Comparison of ENCODE assay signal across 8 cellular contexts in genomic region chr21:17818158-17819113, GRCh38. TPM values are rescaled to one million over a fixed set of nuclear protein-coding genes. Genes with fewer than 3 reads are reported as not detected.
DNase-seq lines count a peak whose midpoint lies in the region; ATAC-seq and TF ChIP-seq lines count a peak whose summit lies in the region.

No MANE protein-coding gene starts in this region.

- H3K4me3 ChIP-seq in DOHH2 (ENCODE audit: low read length), result peak overlapping the region; percentile 83
- peak overlapping the region; percentile 71 for H3K4me3 ChIP-seq in WERI-Rb-1 (ENCODE audit: low read depth, low read length)

- H3K9me3 ChIP-seq in DOHH2 (ENCODE audit: control insufficient read depth, insufficient read depth, low read length) (no peaks in the 10 kb centered on the region), KOPT-K1 (ENCODE audit: insufficient read depth, low read length, poor library complexity, severe bottlenecking) (no peaks in the 10 kb centered on the region), WERI-Rb-1 (ENCODE audit: severe bottlenecking) (no peaks in the 10 kb centered on the region)

- peak; percentile 27 for DNase-seq in WERI-Rb-1
- DNase-seq in central memory CD4-positive, alpha-beta T cell, result peak; percentile 45
- peak; percentile 56 for DNase-seq in left lobe of liver (ENCODE audit: low spot score)
- DNase-seq in stimulated activated CD4-positive, alpha-beta T cell treated with anti-CD3 and anti-CD28 coated beads, Interleukin-2, amount 100 ng/mL, for 24 hours, result peak; percentile 48 to 54
- DNase-seq in cerebellar nuclear complex (lab: John Stamatoyannopoulos, UW), result no peak

- H3K27ac ChIP-seq in DOHH2 (ENCODE audit: low read depth, low read length) (peak overlapping the region; percentile 62), KOPT-K1 (ENCODE audit: low read depth, low read length, poor library complexity, severe bottlenecking) (peak overlapping the region; percentile 91), WERI-Rb-1 (peak overlapping the region; percentile 97)

- peak overlapping the region; percentile 95 for H3K4me2 ChIP-seq in DOHH2 (ENCODE audit: low read length)

- H3K27me3 ChIP-seq in DOHH2 (ENCODE audit: control insufficient read depth, low read length) (no peaks in the 10 kb centered on the region), WERI-Rb-1 (ENCODE audit: insufficient read depth, low read depth, severe bottlenecking) (no peaks in the 10 kb centered on the region)

- no peaks in the 10 kb centered on the region for H3K9me2 ChIP-seq in DOHH2 (replicated peaks; ENCODE audit: control insufficient read depth, low read length)

- peaks cover 36% of the 10 kb centered on the region for H3K79me2 ChIP-seq in DOHH2 (ENCODE audit: control insufficient read depth, low read length)

- H3K4me1 ChIP-seq in DOHH2 (ENCODE audit: control insufficient read depth, low read length), result peaks cover 27% of the 10 kb centered on the region

- TF ChIP-seq CTCF in DOHH2 (IDR thresholded peaks at IDR 0.05; ENCODE audit: low read depth, low read length, poor library complexity, severe bottlenecking), result no peak
- no peak for TF ChIP-seq CTCF in WERI-Rb-1 (IDR thresholded peaks at IDR 0.05; ENCODE audit: low read depth, low read length)

- peaks cover 51% of the 10 kb centered on the region for H3K36me3 ChIP-seq in DOHH2 (ENCODE audit: control insufficient read depth, low read length)
- H3K36me3 ChIP-seq in KOPT-K1 (ENCODE audit: insufficient read depth, low read length), result peaks cover 32% of the 10 kb centered on the region
- H3K36me3 ChIP-seq in WERI-Rb-1, result peaks cover 31% of the 10 kb centered on the region

- peaks cover 5% of the 10 kb centered on the region; the same call in 1 of the 2 replicates for H4K20me1 ChIP-seq in DOHH2 (ENCODE audit: control insufficient read depth, insufficient read depth, low read depth, low read length)

- H3F3A ChIP-seq in DOHH2 (ENCODE audit: control insufficient read depth, insufficient read depth), result no peaks in the 10 kb centered on the region

- ATAC-seq in GM21723 (IDR thresholded peaks at IDR 0.05; ENCODE audit: unreplicated experiment), result peak; percentile 15
- peak; percentile 44 for ATAC-seq in left lobe of liver

RNA-seq across cellular contexts. Expression of gene C21orf91, which starts 0.7 kb away (rescaled TPM):
- 4.7 TPM for total RNA-seq in left lobe of liver

Comparison
In these comparisons a context has a peak if more than half of its experiments do, and no peak if none do; other contexts are left out.
1. DNase-seq: peak in WERI-Rb-1 (single experiment), central memory CD4-positive, alpha-beta T cell (single experiment), left lobe of liver (single experiment) and stimulated activated CD4-positive, alpha-beta T cell treated with anti-CD3 and anti-CD28 coated beads, Interleukin-2, amount 100 ng/mL, for 24 hours (2 of 2); none in cerebellar nuclear complex (0 of 2).
2. Peak in every context shown above with its lines, with median percentiles within 50 percentile points of each other: H3K27ac ChIP-seq.